Comparison of ENCODE assay signal across 9 cellular contexts in genomic region chr20:44236840-44237239, GRCh38. TPM values are rescaled to one million over a fixed set of nuclear protein-coding genes. Genes with fewer than 3 reads are reported as not detected.
"Had no signal": no experiment of that assay in that cellular context is flagged by ENCODE, and none has a peak within 500 bp of the region (broad histone marks: within the 10 kb centered on the region; RNA-seq: fewer than 3 reads in every experiment).

No MANE protein-coding gene starts in this region.

RNA-seq across cellular contexts. Expression of gene GDAP1L1, which starts 10.3 kb away (rescaled TPM):
- total RNA-seq: PC-3, PC-9, Right ventricle myocardium superior, RPMI7951, SJCRH30, SJSA1, SK-MEL-5, T-cell had no signal

RNA-seq across cellular contexts. Expression of gene JPH2, which starts 49.9 kb away (rescaled TPM):
- total RNA-seq: OCI-LY7 had no signal
